ENCODE assay signal across 8 cellular contexts in genomic region chr9:83817356-83818278, GRCh38. TPM values are rescaled to one million over a fixed set of nuclear protein-coding genes. Genes with fewer than 3 reads are reported as not detected.
A peak's percentile ranks its signal among the peaks of the same experiment; 100 is the strongest.
DNase-seq lines count a peak whose midpoint lies in the region; ATAC-seq and TF ChIP-seq lines count a peak whose summit lies in the region.
"Not testable (repeated sequence)": the region's sequence is repeated elsewhere in the genome, so short reads cannot be mapped to it uniquely, and the experiment has no call there.

Gene GKAP1 (minus strand): TSS chr9:83817769. CDS start chr9:83806517, 11,252 bp downstream.

- not testable (repeated sequence) for H3K27me3 ChIP-seq in adrenal gland; left ventricle myocardium inferior (ENCODE audit: low read depth); tibial artery

- not testable (repeated sequence) for H3K36me3 ChIP-seq in adrenal gland (replicated peaks in 1 of 2); left ventricle myocardium inferior; tibial artery

- H3K27ac ChIP-seq in adrenal gland (peak within 1 kb of the TSS in 4 of 5 donors; percentile 69 to 93 (median 86)), left ventricle myocardium inferior (replicated peaks) (peak within 1 kb of the TSS; percentile 89), tibial artery (peak within 1 kb of the TSS; percentile 93 to 95)

- DNase-seq in GM12865 (ENCODE audit: low read depth) (peak; percentile 83), NCI-H1105 (lab: John Stamatoyannopoulos, UW) (peak; percentile 64), T-helper 1 cell (peak; percentile 74 to 84 (median 80)), adrenal gland (peak; percentile 75 to 90 (median 77)), left ventricle myocardium inferior (peak; percentile 82), posterior cingulate gyrus (peak; percentile 59 to 96 (median 78)), tibial artery (peak; percentile 67 to 85)

- TF ChIP-seq POLR2A in adrenal gland (IDR thresholded peaks at IDR 0.05): peak in 1 of 2 donors; percentile 45

- 0 to 1% (median 0%) methylated on average over 20 to 100 of the region's 103 CpGs; no CpG with 5 or more reads in 1 of the 4 donors for WGBS in adrenal gland, 4 donors

- TF ChIP-seq CTCF in GM12865 (IDR thresholded peaks at IDR 0.05; ENCODE audit: insufficient read depth, low read depth, low read length, missing control alignments) (peak; percentile 24), adrenal gland (IDR thresholded peaks at IDR 0.05) (peak in 3 of 6 experiments; percentile 11 to 33 (median 18)), left ventricle myocardium inferior (IDR thresholded peaks at IDR 0.05; ENCODE audit: borderline replicate concordance) (peak; percentile 43), tibial artery (IDR thresholded peaks at IDR 0.05) (peak in 1 of 2 experiments; percentile 20)

- H3K4me3 ChIP-seq in GM12865 (ENCODE audit: low read depth, low read length) (peak within 1 kb of the TSS; percentile 76), adrenal gland (peak within 1 kb of the TSS in 3 of 4 donors; percentile 62 to 91 (median 73)), left ventricle myocardium inferior (peak within 1 kb of the TSS; percentile 83), tibial artery (peak within 1 kb of the TSS; percentile 93 to 97)

- intact Hi-C loops in adrenal gland (cut with DNase I); left ventricle myocardium inferior (cut with micrococcal nuclease); posterior cingulate gyrus (cut with DNase I); tibial artery (cut with DNase I; ENCODE audit: low total_unique reads): not testable (repeated sequence)

- peak; percentile 81 for ATAC-seq in HG02610 (IDR thresholded peaks at IDR 0.05; ENCODE audit: unreplicated experiment)

- not testable (repeated sequence) for H3K9me3 ChIP-seq in adrenal gland (replicated peaks in 1 of 3); left ventricle myocardium inferior (replicated peaks); tibial artery

- H3K4me1 ChIP-seq in adrenal gland (replicated peaks in 1 of 2); tibial artery: not testable (repeated sequence)
- H3K4me1 ChIP-seq in left ventricle myocardium inferior: peaks cover 14% of the 10 kb centered on the region

RNA-seq across cellular contexts. Expression of gene GKAP1, which starts in this region (rescaled TPM):
- 10 to 100 TPM in 1 of 8 donors, 1 to 10 TPM in 7; 1.2 to 10.2 (median 5.0) TPM for total RNA-seq in adrenal gland
- polyA plus RNA-seq in adrenal gland: 10 to 100 TPM in 1 of 3 donors, 1 to 10 TPM in 2; 7.2 to 24.2 (median 9.2) TPM
- 22.5 TPM for total RNA-seq in left ventricle myocardium inferior

Comparison
In these comparisons a context has a peak if more than half of its experiments do, and no peak if none do; other contexts are left out.
1. Peak in every context shown above with its lines: DNase-seq, ATAC-seq, H3K4me3 ChIP-seq and H3K27ac ChIP-seq.